Comparison of ENCODE assay signal across 9 cellular contexts in the genomic region with DNA sequence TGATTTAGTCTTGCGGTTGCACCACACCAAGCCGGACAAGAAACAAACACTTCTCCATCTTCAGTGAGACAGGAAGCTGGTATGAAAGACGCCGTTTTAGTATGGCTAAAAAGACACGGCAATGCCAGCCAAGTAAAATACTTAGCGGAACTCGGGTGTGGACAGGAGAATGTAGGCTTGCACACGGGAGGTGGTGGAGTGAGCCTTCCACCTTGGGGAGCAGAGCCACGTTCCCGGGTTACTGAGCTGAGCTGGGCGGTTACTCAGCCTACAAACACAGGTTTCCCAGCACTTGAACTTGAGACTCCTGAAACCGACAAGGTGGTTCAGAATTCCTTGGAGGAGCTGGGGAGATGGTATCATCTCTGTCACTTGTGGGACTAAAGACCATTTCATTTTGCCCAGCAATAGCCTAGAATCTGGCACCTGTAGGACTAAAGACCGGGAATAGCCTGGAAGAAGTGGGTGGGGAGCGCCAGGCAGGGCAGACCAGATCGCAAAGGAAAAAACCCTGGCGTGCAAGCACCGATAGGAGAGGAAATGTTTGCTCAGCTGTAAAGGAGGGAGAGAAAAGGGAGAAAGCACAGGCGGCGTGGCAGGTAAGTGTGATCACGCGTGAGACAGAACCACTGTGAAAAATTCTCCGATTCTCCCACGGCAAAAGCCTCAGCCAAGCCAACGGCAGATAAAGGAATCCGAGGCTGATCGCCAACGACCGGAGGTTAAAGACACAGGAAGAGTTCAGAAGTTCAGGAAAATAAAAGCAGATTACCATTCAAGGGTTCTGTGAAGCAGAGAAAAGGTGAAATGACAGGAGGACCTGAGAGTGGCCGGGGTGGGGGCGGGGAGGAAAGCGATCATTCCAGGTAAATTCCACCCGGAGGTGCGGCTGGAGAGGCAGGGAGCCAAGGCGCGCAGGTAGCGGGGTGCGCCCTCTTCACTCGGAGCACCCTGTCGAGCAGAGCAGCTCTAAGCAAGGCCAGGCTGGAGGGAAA. TPM values are rescaled to one million over a fixed set of nuclear protein-coding genes. Genes with fewer than 3 reads are reported as not detected.
A peak's percentile ranks its signal among the peaks of the same experiment; 100 is the strongest.
DNase-seq lines count a peak whose midpoint lies in the region; ATAC-seq lines count a peak whose summit lies in the region.
"Had no signal": no experiment of that assay in that cellular context is flagged by ENCODE, and none has a peak within 500 bp of the region (broad histone marks: within the 10 kb centered on the region; RNA-seq: fewer than 3 reads in every experiment).

No MANE protein-coding gene starts in this region.

- POLR2A ChIA-PET in activated CD4-positive, alpha-beta memory T cell treated with anti-CD3 and anti-CD28 coated beads for 36 hours (lab: Charles Lee), result no interaction called here
- POLR2A ChIA-PET in activated CD4-positive, alpha-beta memory T cell treated with anti-CD3 and anti-CD28 coated beads, Interleukin-2, amount 10 ng/mL, durations not matched to agents 7 days and 5 days (lab: Charles Lee), result interaction anchor here (1.2 kb wide), 1 partner anchor 11 kb away, joined by 3 read pairs; no protein-coding TSS in a partner anchor

- no peak for DNase-seq in activated CD4-positive, alpha-beta memory T cell treated with anti-CD3 and anti-CD28 coated beads for 36 hours
- DNase-seq in activated CD4-positive, alpha-beta memory T cell treated with anti-CD3 and anti-CD28 coated beads, Interleukin-2, amount 10 ng/mL, durations not matched to agents 7 days and 5 days, result no peak
- DNase-seq in left kidney (ENCODE audit: low read depth, low spot score) (peak; percentile 58), SW 1271 (lab: John Stamatoyannopoulos, UW) (no peak)

- no peaks in the 10 kb centered on the region for H3K36me3 ChIP-seq in stomach smooth muscle (ENCODE audit: control insufficient read depth in 2 of 2, insufficient read depth in 2 of 2, low read length in 2 of 2)
- H3K36me3 ChIP-seq: SJSA1 had no signal

- H3K27me3 Mint-ChIP-seq in activated CD4-positive, alpha-beta memory T cell treated with anti-CD3 and anti-CD28 coated beads for 36 hours, result peaks cover 39% of the 10 kb centered on the region
- peaks cover 48% of the 10 kb centered on the region for H3K27me3 Mint-ChIP-seq in activated CD4-positive, alpha-beta memory T cell treated with anti-CD3 and anti-CD28 coated beads, Interleukin-2, amount 10 ng/mL, durations not matched to agents 7 days and 5 days
- peaks cover 41% of the 10 kb centered on the region for H3K27me3 Mint-ChIP-seq in activated T-helper 17 cell treated with anti-CD3 and anti-CD28 coated beads, Interleukin-2, amount 50 U/mL, for 72 hours

- H3K9me3 ChIP-seq in stomach smooth muscle (ENCODE audit: control insufficient read depth in 2 of 2, low read length in 2 of 2), result no peaks in the 10 kb centered on the region
- H3K9me3 ChIP-seq: SJSA1 had no signal

- H3K27me3 ChIP-seq in stomach smooth muscle (ENCODE audit: control insufficient read depth in 1 of 2, insufficient read depth in 2 of 2, low read length in 2 of 2), result peaks cover 11 to 16% of the 10 kb centered on the region in 2 donors

- no peaks in the 10 kb centered on the region for H3K9me3 Mint-ChIP-seq in activated CD4-positive, alpha-beta memory T cell treated with anti-CD3 and anti-CD28 coated beads for 36 hours
- H3K9me3 Mint-ChIP-seq in activated CD4-positive, alpha-beta memory T cell treated with anti-CD3 and anti-CD28 coated beads, Interleukin-2, amount 10 ng/mL, durations not matched to agents 7 days and 5 days, result no peaks in the 10 kb centered on the region
- H3K9me3 Mint-ChIP-seq in activated T-helper 17 cell treated with anti-CD3 and anti-CD28 coated beads, Interleukin-2, amount 50 U/mL, for 72 hours, result no peaks in the 10 kb centered on the region

- no peak overlapping the region for H3K27ac ChIP-seq in stomach smooth muscle (ENCODE audit: low read length)
- H3K27ac ChIP-seq: SJSA1 had no signal

- peak overlapping the region; percentile 13 for H3K4me3 Mint-ChIP-seq in activated CD4-positive, alpha-beta memory T cell treated with anti-CD3 and anti-CD28 coated beads for 36 hours
- no peak overlapping the region for H3K4me3 Mint-ChIP-seq in activated CD4-positive, alpha-beta memory T cell treated with anti-CD3 and anti-CD28 coated beads, Interleukin-2, amount 10 ng/mL, durations not matched to agents 7 days and 5 days
- H3K4me3 Mint-ChIP-seq in activated T-helper 17 cell treated with anti-CD3 and anti-CD28 coated beads, Interleukin-2, amount 50 U/mL, for 72 hours, result peak overlapping the region; percentile 66

- no peak overlapping the region for H3K27ac Mint-ChIP-seq in activated CD4-positive, alpha-beta memory T cell treated with anti-CD3 and anti-CD28 coated beads for 36 hours
- H3K27ac Mint-ChIP-seq in activated CD4-positive, alpha-beta memory T cell treated with anti-CD3 and anti-CD28 coated beads, Interleukin-2, amount 10 ng/mL, durations not matched to agents 7 days and 5 days, result no peak overlapping the region
- H3K27ac Mint-ChIP-seq in activated T-helper 17 cell treated with anti-CD3 and anti-CD28 coated beads, Interleukin-2, amount 50 U/mL, for 72 hours, result peak overlapping the region; percentile 38

- ATAC-seq in activated T-helper 17 cell treated with anti-CD3 and anti-CD28 coated beads, Interleukin-2, amount 50 U/mL, for 72 hours (replicated peaks), result no peak
- no peak for ATAC-seq in HG02970 (IDR thresholded peaks at IDR 0.05; ENCODE audit: low FRiP score, unreplicated experiment)
- ATAC-seq in HG02973 (IDR thresholded peaks at IDR 0.05; ENCODE audit: unreplicated experiment), result no peak

- no peak overlapping the region for H3K9ac ChIP-seq in stomach smooth muscle (ENCODE audit: low read length in 2 of 2)

- H3K4me3 ChIP-seq in stomach smooth muscle (ENCODE audit: low read length in 2 of 2), result peak overlapping the region; percentile 17 to 55
- H3K4me3 ChIP-seq: SJSA1 had no signal

- CTCF ChIA-PET in activated CD4-positive, alpha-beta memory T cell treated with anti-CD3 and anti-CD28 coated beads for 36 hours (lab: Charles Lee), result interaction anchor here (4.8 kb wide), 1 partner anchor 10 kb away, joined by 23 read pairs; no protein-coding TSS in a partner anchor
- CTCF ChIA-PET in activated CD4-positive, alpha-beta memory T cell treated with anti-CD3 and anti-CD28 coated beads, Interleukin-2, amount 10 ng/mL, durations not matched to agents 7 days and 5 days (lab: Charles Lee), result interaction anchor here (0.8 to 1.5 kb wide), 2 partner anchors 11 to 58 kb away, joined by 4 to 6 read pairs; no protein-coding TSS in a partner anchor

- peaks cover 11% of the 10 kb centered on the region for H3K4me1 Mint-ChIP-seq in activated CD4-positive, alpha-beta memory T cell treated with anti-CD3 and anti-CD28 coated beads for 36 hours (ENCODE audit: low read depth)
- H3K4me1 Mint-ChIP-seq in activated CD4-positive, alpha-beta memory T cell treated with anti-CD3 and anti-CD28 coated beads, Interleukin-2, amount 10 ng/mL, durations not matched to agents 7 days and 5 days, result peaks cover 7% of the 10 kb centered on the region
- H3K4me1 Mint-ChIP-seq in activated T-helper 17 cell treated with anti-CD3 and anti-CD28 coated beads, Interleukin-2, amount 50 U/mL, for 72 hours, result peaks cover 9% of the 10 kb centered on the region

- no peaks in the 10 kb centered on the region for H3K36me3 Mint-ChIP-seq in activated CD4-positive, alpha-beta memory T cell treated with anti-CD3 and anti-CD28 coated beads for 36 hours
- no peaks in the 10 kb centered on the region for H3K36me3 Mint-ChIP-seq in activated CD4-positive, alpha-beta memory T cell treated with anti-CD3 and anti-CD28 coated beads, Interleukin-2, amount 10 ng/mL, durations not matched to agents 7 days and 5 days (ENCODE audit: low read depth)
- H3K36me3 Mint-ChIP-seq in activated T-helper 17 cell treated with anti-CD3 and anti-CD28 coated beads, Interleukin-2, amount 50 U/mL, for 72 hours (ENCODE audit: low read depth), result no peaks in the 10 kb centered on the region

- H3K4me1 ChIP-seq in stomach smooth muscle (ENCODE audit: control insufficient read depth, insufficient read depth, low read length), result peaks cover 4% of the 10 kb centered on the region

- intact Hi-C loops in activated CD4-positive, alpha-beta memory T cell treated with anti-CD3 and anti-CD28 coated beads for 36 hours (cut with micrococcal nuclease), result no loop called here

RNA-seq across cellular contexts. Expression of a gene that starts 35.0 kb away (rescaled TPM):
- 10 to 100 TPM; 57.2 to 57.6 TPM for total RNA-seq in activated CD4-positive, alpha-beta memory T cell treated with anti-CD3 and anti-CD28 coated beads for 36 hours
- 10 to 100 TPM; 50.9 to 53.6 TPM for total RNA-seq in activated CD4-positive, alpha-beta memory T cell treated with anti-CD3 and anti-CD28 coated beads, Interleukin-2, amount 10 ng/mL, durations not matched to agents 7 days and 5 days
- 10 to 100 TPM; 40.4 to 73.7 TPM for total RNA-seq in activated T-helper 17 cell treated with anti-CD3 and anti-CD28 coated beads, Interleukin-2, amount 50 U/mL, for 72 hours
